ENCODE assay signal across 8 cellular contexts in genomic region chr7:23012797-23013714, GRCh38. TPM values are rescaled to one million over a fixed set of nuclear protein-coding genes. Genes with fewer than 3 reads are reported as not detected.
DNase-seq lines count a peak whose midpoint lies in the region; FAIRE-seq and TF ChIP-seq lines count a peak whose summit lies in the region.

No MANE protein-coding gene starts in this region.

- peak overlapping the region; percentile 66 for H3K4me2 ChIP-seq in MM.1S (ENCODE audit: low read depth, low read length)
- peak overlapping the region; percentile 78 for H3K4me2 ChIP-seq in trophoblast cell (ENCODE audit: low read length)

- H2BK12ac ChIP-seq in trophoblast cell (ENCODE audit: low read length) = no peak overlapping the region

- H3K4me1 ChIP-seq in MM.1S (ENCODE audit: low read length) (peaks cover 37% of the 10 kb centered on the region), trophoblast cell (ENCODE audit: control insufficient read depth in 1 of 2, insufficient read depth in 2 of 2, low read length in 2 of 2) (no peaks in the 10 kb centered on the region)

- peak overlapping the region; percentile 65 for H3K9ac ChIP-seq in MM.1S (ENCODE audit: low read length)
- peak overlapping the region; percentile 18 for H3K9ac ChIP-seq in trophoblast cell (ENCODE audit: low read length)

- CTCF ChIA-PET in activated CD4-positive, alpha-beta memory T cell treated with anti-CD3 and anti-CD28 coated beads, Interleukin-2, amount 10 ng/mL, durations not matched to agents 7 days and 5 days (lab: Charles Lee) = interaction anchor here (0.7 to 2.8 kb wide), 4 partner anchors 11 to 127 kb away, joined by 3 to 18 read pairs (median 8); no protein-coding TSS in a partner anchor

- peak overlapping the region; percentile 47 for H2AFZ ChIP-seq in MM.1S (ENCODE audit: low read length)
- peak overlapping the region; percentile 83 for H2AFZ ChIP-seq in trophoblast cell (ENCODE audit: insufficient read depth, low read length, poor library complexity)

- H3K4me3 ChIP-seq in MM.1S (ENCODE audit: low read length) (peak overlapping the region; percentile 74), trophoblast cell (ENCODE audit: low read depth, low read length) (peak overlapping the region; percentile 94)

- no peak overlapping the region for H4K8ac ChIP-seq in trophoblast cell (ENCODE audit: low read depth, low read length)

- peak; percentile 25 for TF ChIP-seq CTCF in MM.1S (IDR thresholded peaks at IDR 0.05; ENCODE audit: low read length)

- no peak overlapping the region for H3K23ac ChIP-seq in trophoblast cell (ENCODE audit: low read length)

- WGBS in trophoblast cell (ENCODE audit: extremely low coverage, insufficient coverage, insufficient read length) = no CpG with 5 or more reads among the region's 52 CpGs

- H3K27ac Mint-ChIP-seq in activated CD4-positive, alpha-beta memory T cell treated with anti-CD3 and anti-CD28 coated beads, Interleukin-2, amount 10 ng/mL, durations not matched to agents 7 days and 5 days = no peak overlapping the region

- no peaks in the 10 kb centered on the region for H4K20me1 ChIP-seq in MM.1S (ENCODE audit: insufficient read depth, low read length)

- H3K4me1 Mint-ChIP-seq in activated CD4-positive, alpha-beta memory T cell treated with anti-CD3 and anti-CD28 coated beads, Interleukin-2, amount 10 ng/mL, durations not matched to agents 7 days and 5 days = peaks cover 37% of the 10 kb centered on the region

- POLR2A ChIA-PET in activated CD4-positive, alpha-beta memory T cell treated with anti-CD3 and anti-CD28 coated beads, Interleukin-2, amount 10 ng/mL, durations not matched to agents 7 days and 5 days (lab: Charles Lee) = interaction anchor here (0.8 to 5.9 kb wide), 13 partner anchors 9 to 162 kb away, joined by 3 to 38 read pairs (median 5); partner anchors contain the start of gene KLHL7

- no peak for FAIRE-seq in H54 (lab: Jason Lieb, UNC)

- H3K79me2 ChIP-seq in MM.1S (ENCODE audit: low read length) (peaks cover 54% of the 10 kb centered on the region), trophoblast cell (ENCODE audit: control insufficient read depth, insufficient read depth, low read length, poor library complexity) (no peaks in the 10 kb centered on the region)

- H4K12ac ChIP-seq in trophoblast cell (ENCODE audit: low read depth, low read length) = peak overlapping the region; percentile 26

- peaks cover 5% of the 10 kb centered on the region for H3K79me1 ChIP-seq in trophoblast cell (ENCODE audit: low read length)

- DNase-seq in activated T-cell treated with anti-CD3 and anti-CD28 coated beads, Interleukin-2, amount 50 U/mL, for 48 hours = peak; percentile 31 to 33
- DNase-seq in activated T-cell treated with anti-CD3 and anti-CD28 coated beads, Interleukin-2, amount 50 U/mL, for 1 hour = no peak
- DNase-seq in H54 (ENCODE audit: insufficient read length, low spot score) (peak; percentile 40), MM.1S (peak; percentile 62), head of caudate nucleus (peak in 38 of 42 donors; percentile 10 to 75 (median 46)), trophoblast cell (peak; percentile 22 to 55), COLO829 (ENCODE audit: low spot score) (no peak)
- DNase-seq in activated CD4-positive, alpha-beta memory T cell treated with anti-CD3 and anti-CD28 coated beads, Interleukin-2, amount 10 ng/mL, durations not matched to agents 7 days and 5 days = peak; percentile 34

- H3K9me2 ChIP-seq in MM.1S (replicated peaks; ENCODE audit: insufficient read depth, low read length) = no peaks in the 10 kb centered on the region

- H3F3A ChIP-seq in MM.1S (ENCODE audit: insufficient read depth, low read length) = 0 out of 2 replicates have a peak, but pooled peaks cover 2% of the 10 kb centered on the region

- no peak overlapping the region for H2AK5ac ChIP-seq in trophoblast cell (ENCODE audit: low read length)

- no peak overlapping the region for H3K4me3 Mint-ChIP-seq in activated CD4-positive, alpha-beta memory T cell treated with anti-CD3 and anti-CD28 coated beads, Interleukin-2, amount 10 ng/mL, durations not matched to agents 7 days and 5 days

- H3K18ac ChIP-seq in trophoblast cell (ENCODE audit: low read length) = peak overlapping the region; percentile 16

- 0 out of 2 replicates have a peak, but pooled peaks have one; percentile 14 for TF ChIP-seq POLR2A in H54 (IDR thresholded peaks at IDR 0.05; ENCODE audit: low read depth, low read length)

- no peaks in the 10 kb centered on the region for H3K27me3 ChIP-seq in MM.1S (replicated peaks; ENCODE audit: insufficient read depth, low read length)
- H3K27me3 ChIP-seq in trophoblast cell (ENCODE audit: insufficient read depth, low read length) = no peaks in the 10 kb centered on the region

- H3K36me3 Mint-ChIP-seq in activated CD4-positive, alpha-beta memory T cell treated with anti-CD3 and anti-CD28 coated beads, Interleukin-2, amount 10 ng/mL, durations not matched to agents 7 days and 5 days (ENCODE audit: low read depth) = peaks cover 19% of the 10 kb centered on the region

- no peak overlapping the region for H3K14ac ChIP-seq in trophoblast cell (ENCODE audit: low read length)

- no peaks in the 10 kb centered on the region for H3K27me3 Mint-ChIP-seq in activated CD4-positive, alpha-beta memory T cell treated with anti-CD3 and anti-CD28 coated beads, Interleukin-2, amount 10 ng/mL, durations not matched to agents 7 days and 5 days

- H3K4ac ChIP-seq in trophoblast cell (ENCODE audit: low read depth, low read length) = no peak overlapping the region

- no peaks in the 10 kb centered on the region for H3K9me3 ChIP-seq in MM.1S (replicated peaks; ENCODE audit: insufficient read depth, low read length)
- H3K9me3 ChIP-seq in trophoblast cell (ENCODE audit: insufficient read depth, low read depth, low read length) = no peaks in the 10 kb centered on the region

- H2BK5ac ChIP-seq in trophoblast cell (ENCODE audit: low read depth, low read length, poor library complexity) = no peak overlapping the region

- no peaks in the 10 kb centered on the region for H3K36me3 ChIP-seq in MM.1S (replicated peaks; ENCODE audit: insufficient read depth, low read length)
- no peaks in the 10 kb centered on the region for H3K36me3 ChIP-seq in trophoblast cell (ENCODE audit: control insufficient read depth in 1 of 2, insufficient read depth in 2 of 2, low read length in 2 of 2)

- H3K27ac ChIP-seq in MM.1S (ENCODE audit: low read length) (peak overlapping the region; percentile 27; the same call in 1 of the 2 replicates), trophoblast cell (ENCODE audit: low read depth, low read length) (no peak overlapping the region)

- intact Hi-C loops in head of caudate nucleus (cut with DNase I) = no loop called here

- peak overlapping the region; percentile 43 for H2BK120ac ChIP-seq in trophoblast cell (ENCODE audit: insufficient read depth, low read length, poor library complexity)

- H3K9me3 Mint-ChIP-seq in activated CD4-positive, alpha-beta memory T cell treated with anti-CD3 and anti-CD28 coated beads, Interleukin-2, amount 10 ng/mL, durations not matched to agents 7 days and 5 days = peaks cover 7% of the 10 kb centered on the region

- H4K91ac ChIP-seq in trophoblast cell (ENCODE audit: low read depth, low read length) = peak overlapping the region; percentile 19

RNA-seq across cellular contexts. Expression of gene HYCC1, which starts 0.9 kb away (rescaled TPM):
- total RNA-seq in activated CD4-positive, alpha-beta memory T cell treated with anti-CD3 and anti-CD28 coated beads, Interleukin-2, amount 10 ng/mL, durations not matched to agents 7 days and 5 days = 100 to 1,000 TPM; 103 to 105 TPM
- polyA plus RNA-seq in trophoblast cell (2013) = 24.1 and 25.8 TPM in 2 replicates

Comparison
In these comparisons a context has a peak if more than half of its experiments do, and no peak if none do; other contexts are left out.
1. DNase-seq: peak in activated T-cell treated with anti-CD3 and anti-CD28 coated beads, Interleukin-2, amount 50 U/mL, for 48 hours (2 of 2), H54 (single experiment), MM.1S (single experiment), activated CD4-positive, alpha-beta memory T cell treated with anti-CD3 and anti-CD28 coated beads, Interleukin-2, amount 10 ng/mL, durations not matched to agents 7 days and 5 days (single experiment), head of caudate nucleus (38 of 42) and trophoblast cell (2 of 2); none in activated T-cell treated with anti-CD3 and anti-CD28 coated beads, Interleukin-2, amount 50 U/mL, for 1 hour (single experiment) and COLO829 (single experiment).